Comparison of ENCODE assay signal across 2 cellular contexts in the genomic region with DNA sequence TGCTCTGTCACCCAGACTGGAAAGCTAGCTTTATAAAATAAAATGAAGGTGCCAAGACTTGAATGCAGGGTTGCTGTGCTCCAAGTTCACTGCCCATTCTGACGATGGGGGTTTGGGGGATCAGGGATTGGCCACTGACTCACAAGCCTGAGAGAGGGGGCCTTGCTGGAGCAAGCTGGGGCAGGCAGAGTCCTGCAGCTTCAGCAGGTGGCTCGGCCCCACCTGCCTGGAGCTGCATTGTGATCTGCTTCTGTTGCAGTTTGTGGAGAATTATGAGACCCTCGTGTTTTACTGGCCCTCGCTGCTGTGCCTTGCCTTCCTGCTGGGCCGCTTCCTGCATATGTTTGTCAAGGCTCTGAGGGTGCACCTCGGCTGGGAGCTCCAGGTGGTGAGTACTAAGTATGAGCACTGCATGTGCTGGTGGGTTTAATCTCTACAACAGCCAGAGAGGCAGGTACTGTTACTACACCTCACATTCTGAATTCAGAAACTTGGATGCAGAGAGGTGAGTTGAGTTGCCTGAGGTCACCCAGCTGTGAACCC.
TF ChIP-seq lines count a peak whose summit lies in the region.

No MANE protein-coding gene starts in this region.

TF ChIP-seq in GM23338, 12 proteins besides CTCF, POLR2A, EP300 and RAD21 (continued from another document):
- TF ChIP-seq STAT1 (IDR thresholded peaks at IDR 0.05; ENCODE audit: unreplicated experiment) (no peak), POLR2AphosphoS5 (IDR thresholded peaks at IDR 0.05; ENCODE audit: low read depth) (no peak), NANOG (IDR thresholded peaks at IDR 0.05; ENCODE audit: borderline replicate concordance) (no peak), CREB1 (CRISPR knock-in tag; IDR thresholded peaks at IDR 0.05; ENCODE audit: low read depth) (no peak)
- TF ChIP-seq, protein P1, sequence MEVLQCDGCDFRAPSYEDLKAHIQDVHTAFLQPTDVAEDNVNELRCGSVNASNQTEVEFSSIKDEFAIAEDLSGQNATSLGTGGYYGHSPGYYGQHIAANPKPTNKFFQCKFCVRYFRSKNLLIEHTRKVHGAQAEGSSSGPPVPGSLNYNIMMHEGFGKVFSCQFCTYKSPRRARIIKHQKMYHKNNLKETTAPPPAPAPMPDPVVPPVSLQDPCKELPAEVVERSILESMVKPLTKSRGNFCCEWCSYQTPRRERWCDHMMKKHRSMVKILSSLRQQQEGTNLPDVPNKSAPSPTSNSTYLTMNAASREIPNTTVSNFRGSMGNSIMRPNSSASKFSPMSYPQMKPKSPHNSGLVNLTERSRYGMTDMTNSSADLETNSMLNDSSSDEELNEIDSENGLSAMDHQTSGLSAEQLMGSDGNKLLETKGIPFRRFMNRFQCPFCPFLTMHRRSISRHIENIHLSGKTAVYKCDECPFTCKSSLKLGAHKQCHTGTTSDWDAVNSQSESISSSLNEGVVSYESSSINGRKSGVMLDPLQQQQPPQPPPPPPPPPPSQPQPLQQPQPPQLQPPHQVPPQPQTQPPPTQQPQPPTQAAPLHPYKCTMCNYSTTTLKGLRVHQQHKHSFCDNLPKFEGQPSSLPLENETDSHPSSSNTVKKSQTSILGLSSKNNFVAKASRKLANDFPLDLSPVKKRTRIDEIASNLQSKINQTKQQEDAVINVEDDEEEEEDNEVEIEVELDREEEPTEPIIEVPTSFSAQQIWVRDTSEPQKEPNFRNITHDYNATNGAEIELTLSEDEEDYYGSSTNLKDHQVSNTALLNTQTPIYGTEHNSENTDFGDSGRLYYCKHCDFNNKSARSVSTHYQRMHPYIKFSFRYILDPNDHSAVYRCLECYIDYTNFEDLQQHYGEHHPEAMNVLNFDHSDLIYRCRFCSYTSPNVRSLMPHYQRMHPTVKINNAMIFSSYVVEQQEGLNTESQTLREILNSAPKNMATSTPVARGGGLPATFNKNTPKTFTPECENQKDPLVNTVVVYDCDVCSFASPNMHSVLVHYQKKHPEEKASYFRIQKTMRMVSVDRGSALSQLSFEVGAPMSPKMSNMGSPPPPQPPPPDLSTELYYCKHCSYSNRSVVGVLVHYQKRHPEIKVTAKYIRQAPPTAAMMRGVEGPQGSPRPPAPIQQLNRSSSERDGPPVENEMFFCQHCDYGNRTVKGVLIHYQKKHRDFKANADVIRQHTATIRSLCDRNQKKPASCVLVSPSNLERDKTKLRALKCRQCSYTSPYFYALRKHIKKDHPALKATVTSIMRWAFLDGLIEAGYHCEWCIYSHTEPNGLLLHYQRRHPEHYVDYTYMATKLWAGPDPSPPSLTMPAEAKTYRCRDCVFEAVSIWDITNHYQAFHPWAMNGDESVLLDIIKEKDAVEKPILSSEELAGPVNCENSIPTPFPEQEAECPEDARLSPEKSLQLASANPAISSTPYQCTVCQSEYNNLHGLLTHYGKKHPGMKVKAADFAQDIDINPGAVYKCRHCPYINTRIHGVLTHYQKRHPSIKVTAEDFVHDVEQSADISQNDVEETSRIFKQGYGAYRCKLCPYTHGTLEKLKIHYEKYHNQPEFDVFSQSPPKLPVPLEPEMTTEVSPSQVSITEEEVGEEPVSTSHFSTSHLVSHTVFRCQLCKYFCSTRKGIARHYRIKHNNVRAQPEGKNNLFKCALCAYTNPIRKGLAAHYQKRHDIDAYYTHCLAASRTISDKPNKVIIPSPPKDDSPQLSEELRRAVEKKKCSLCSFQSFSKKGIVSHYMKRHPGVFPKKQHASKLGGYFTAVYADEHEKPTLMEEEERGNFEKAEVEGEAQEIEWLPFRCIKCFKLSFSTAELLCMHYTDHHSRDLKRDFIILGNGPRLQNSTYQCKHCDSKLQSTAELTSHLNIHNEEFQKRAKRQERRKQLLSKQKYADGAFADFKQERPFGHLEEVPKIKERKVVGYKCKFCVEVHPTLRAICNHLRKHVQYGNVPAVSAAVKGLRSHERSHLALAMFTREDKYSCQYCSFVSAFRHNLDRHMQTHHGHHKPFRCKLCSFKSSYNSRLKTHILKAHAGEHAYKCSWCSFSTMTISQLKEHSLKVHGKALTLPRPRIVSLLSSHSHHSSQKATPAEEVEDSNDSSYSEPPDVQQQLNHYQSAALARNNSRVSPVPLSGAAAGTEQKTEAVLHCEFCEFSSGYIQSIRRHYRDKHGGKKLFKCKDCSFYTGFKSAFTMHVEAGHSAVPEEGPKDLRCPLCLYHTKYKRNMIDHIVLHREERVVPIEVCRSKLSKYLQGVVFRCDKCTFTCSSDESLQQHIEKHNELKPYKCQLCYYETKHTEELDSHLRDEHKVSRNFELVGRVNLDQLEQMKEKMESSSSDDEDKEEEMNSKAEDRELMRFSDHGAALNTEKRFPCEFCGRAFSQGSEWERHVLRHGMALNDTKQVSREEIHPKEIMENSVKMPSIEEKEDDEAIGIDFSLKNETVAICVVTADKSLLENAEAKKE (CRISPR knock-in tag; IDR thresholded peaks at IDR 0.05), result no peak
- TF ChIP-seq, protein P2, sequence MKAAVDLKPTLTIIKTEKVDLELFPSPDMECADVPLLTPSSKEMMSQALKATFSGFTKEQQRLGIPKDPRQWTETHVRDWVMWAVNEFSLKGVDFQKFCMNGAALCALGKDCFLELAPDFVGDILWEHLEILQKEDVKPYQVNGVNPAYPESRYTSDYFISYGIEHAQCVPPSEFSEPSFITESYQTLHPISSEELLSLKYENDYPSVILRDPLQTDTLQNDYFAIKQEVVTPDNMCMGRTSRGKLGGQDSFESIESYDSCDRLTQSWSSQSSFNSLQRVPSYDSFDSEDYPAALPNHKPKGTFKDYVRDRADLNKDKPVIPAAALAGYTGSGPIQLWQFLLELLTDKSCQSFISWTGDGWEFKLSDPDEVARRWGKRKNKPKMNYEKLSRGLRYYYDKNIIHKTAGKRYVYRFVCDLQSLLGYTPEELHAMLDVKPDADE (IDR thresholded peaks at IDR 0.05), result no peak
TF ChIP-seq in GM23338: peak in this region for 0.

TF ChIP-seq in WTC11, 78 proteins besides CTCF, POLR2A, EP300 and RAD21 (continued from another document):
- 0 out of 2 replicates have a peak, but pooled peaks have one; percentile 22 for TF ChIP-seq NR2C2 (CRISPR knock-in tag; IDR thresholded peaks at IDR 0.05)
- TF ChIP-seq, protein P3, sequence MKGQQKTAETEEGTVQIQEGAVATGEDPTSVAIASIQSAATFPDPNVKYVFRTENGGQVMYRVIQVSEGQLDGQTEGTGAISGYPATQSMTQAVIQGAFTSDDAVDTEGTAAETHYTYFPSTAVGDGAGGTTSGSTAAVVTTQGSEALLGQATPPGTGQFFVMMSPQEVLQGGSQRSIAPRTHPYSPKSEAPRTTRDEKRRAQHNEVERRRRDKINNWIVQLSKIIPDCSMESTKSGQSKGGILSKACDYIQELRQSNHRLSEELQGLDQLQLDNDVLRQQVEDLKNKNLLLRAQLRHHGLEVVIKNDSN (CRISPR knock-in tag; IDR thresholded peaks at IDR 0.05), result no peak
- TF ChIP-seq ZNF263 (CRISPR knock-in tag; IDR thresholded peaks at IDR 0.05; ENCODE audit: low read depth), result no peak
- TF ChIP-seq ZNF423 (CRISPR knock-in tag; IDR thresholded peaks at IDR 0.05), result peak; percentile 97
- TF ChIP-seq, protein P4, sequence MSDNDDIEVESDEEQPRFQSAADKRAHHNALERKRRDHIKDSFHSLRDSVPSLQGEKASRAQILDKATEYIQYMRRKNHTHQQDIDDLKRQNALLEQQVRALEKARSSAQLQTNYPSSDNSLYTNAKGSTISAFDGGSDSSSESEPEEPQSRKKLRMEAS (CRISPR knock-in tag; IDR thresholded peaks at IDR 0.05), result peak; percentile 38; the same call in 1 of the 2 replicates
- 0 out of 2 replicates have a peak, but pooled peaks have one; percentile 50 for TF ChIP-seq ETV6 (CRISPR knock-in tag; IDR thresholded peaks at IDR 0.05)
